8 cellular contexts compared by ENCODE assay signal in the genomic region with DNA sequence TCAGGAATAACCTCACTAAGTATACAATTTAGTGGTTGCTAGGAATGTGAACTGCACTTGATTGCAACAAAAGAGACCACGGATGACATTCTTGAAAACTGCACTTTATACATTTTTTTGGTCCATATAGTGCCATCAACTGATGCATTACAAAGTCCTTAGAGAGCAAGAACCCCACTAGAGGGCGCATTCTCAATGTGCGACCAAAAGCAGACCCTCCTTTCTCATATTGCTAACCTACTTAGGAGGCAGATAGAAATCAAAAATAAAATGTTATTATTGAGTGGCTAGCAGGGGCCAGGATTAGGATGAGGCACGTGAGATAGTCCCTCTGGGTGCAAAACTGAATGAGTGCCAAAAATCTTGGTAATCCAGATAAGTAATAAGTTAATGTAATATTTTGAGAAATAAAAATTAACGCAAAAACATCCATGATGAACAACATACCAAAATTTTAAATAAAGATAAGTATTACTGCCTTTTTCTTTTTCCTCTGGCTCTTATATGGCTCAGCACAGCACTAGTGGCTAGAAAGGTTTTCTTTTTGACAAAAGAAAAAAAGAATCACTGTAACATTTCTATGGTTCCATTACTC.
DNase-seq lines count a peak whose midpoint lies in the region; ATAC-seq and TF ChIP-seq lines count a peak whose summit lies in the region.

No MANE protein-coding gene starts in this region.

- no peak overlapping the region for H3K4me3 ChIP-seq in upper lobe of right lung

- TF ChIP-seq CTCF in WTC11 (IDR thresholded peaks at IDR 0.05) (peak; percentile 61), upper lobe of right lung (IDR thresholded peaks at IDR 0.05) (peak; percentile 57)

- no peaks in the 10 kb centered on the region for H3K27me3 Mint-ChIP-seq in WTC11 (ENCODE audit: low read depth)

- H3K27ac Mint-ChIP-seq in WTC11, result no peak overlapping the region

- no peaks in the 10 kb centered on the region for H3K27me3 ChIP-seq in upper lobe of right lung

- H3K4me1 ChIP-seq in upper lobe of right lung, result no peaks in the 10 kb centered on the region

- H3K36me3 Mint-ChIP-seq in WTC11, result 0 out of 2 replicates have a peak, but pooled peaks cover 2% of the 10 kb centered on the region

- H3K4me3 Mint-ChIP-seq in WTC11, result no peak overlapping the region

- ATAC-seq in WTC11 (peak; percentile 80), upper lobe of right lung (peak; percentile 41)

- CTCF ChIA-PET in WTC11 (lab: Charles Lee), result no interaction called here

- no peaks in the 10 kb centered on the region for H3K36me3 ChIP-seq in upper lobe of right lung

- no peaks in the 10 kb centered on the region for H3K9me3 ChIP-seq in upper lobe of right lung

- POLR2A ChIA-PET in WTC11 (lab: Charles Lee), result no interaction called here

- H3K27ac ChIP-seq in upper lobe of right lung, result no peak overlapping the region

- H3K9me3 Mint-ChIP-seq in WTC11, result peaks cover 7% of the 10 kb centered on the region; the same call in 1 of the 2 replicates

- intact Hi-C loops in upper lobe of right lung (cut with DNase I), result no loop called here

- H3K4me1 Mint-ChIP-seq in WTC11, result peaks cover 11% of the 10 kb centered on the region

- DNase-seq in AG20443 (ENCODE audit: low spot score), result peak; percentile 62
- DNase-seq in GM03348 (ENCODE audit: low spot score), result peak; percentile 70
- DNase-seq in HCEC 1CT, result peak; percentile 14
- DNase-seq in M059J (ENCODE audit: low read depth), result peak; percentile 46
- DNase-seq in WTC11 (ENCODE audit: low spot score), result peak; percentile 54
- peak; percentile 52 for DNase-seq in iPS-NIHi7 (ENCODE audit: extremely low spot score)
- no peak for DNase-seq in upper lobe of right lung
- DNase-seq in activated CD8-positive, alpha-beta memory T cell treated with anti-CD3 and anti-CD28 coated beads, Interleukin-2, amount 50 U/mL, for 4 hours, result no peak

TF ChIP-seq in WTC11, 78 proteins besides CTCF, POLR2A, EP300 and RAD21 (continues in another document):
- TF ChIP-seq GTF2I (CRISPR knock-in tag; conservative IDR thresholded peaks at IDR 0.05) (no peak), SOX15 (CRISPR knock-in tag; IDR thresholded peaks at IDR 0.05) (no peak), JAZF1 (CRISPR knock-in tag; IDR thresholded peaks at IDR 0.05) (no peak), NFATC4 (CRISPR knock-in tag; IDR thresholded peaks at IDR 0.05) (no peak), HMGA2 (CRISPR knock-in tag; IDR thresholded peaks at IDR 0.05) (no peak), RORB (CRISPR knock-in tag; IDR thresholded peaks at IDR 0.05) (no peak), RELA (CRISPR knock-in tag; IDR thresholded peaks at IDR 0.05; ENCODE audit: borderline replicate concordance) (no peak), CREM (CRISPR knock-in tag; IDR thresholded peaks at IDR 0.05) (no peak), FOXJ3 (CRISPR knock-in tag; IDR thresholded peaks at IDR 0.05; ENCODE audit: borderline replicate concordance) (no peak), ZNF121 (CRISPR knock-in tag; IDR thresholded peaks at IDR 0.05) (no peak)
- TF ChIP-seq, protein P1, sequence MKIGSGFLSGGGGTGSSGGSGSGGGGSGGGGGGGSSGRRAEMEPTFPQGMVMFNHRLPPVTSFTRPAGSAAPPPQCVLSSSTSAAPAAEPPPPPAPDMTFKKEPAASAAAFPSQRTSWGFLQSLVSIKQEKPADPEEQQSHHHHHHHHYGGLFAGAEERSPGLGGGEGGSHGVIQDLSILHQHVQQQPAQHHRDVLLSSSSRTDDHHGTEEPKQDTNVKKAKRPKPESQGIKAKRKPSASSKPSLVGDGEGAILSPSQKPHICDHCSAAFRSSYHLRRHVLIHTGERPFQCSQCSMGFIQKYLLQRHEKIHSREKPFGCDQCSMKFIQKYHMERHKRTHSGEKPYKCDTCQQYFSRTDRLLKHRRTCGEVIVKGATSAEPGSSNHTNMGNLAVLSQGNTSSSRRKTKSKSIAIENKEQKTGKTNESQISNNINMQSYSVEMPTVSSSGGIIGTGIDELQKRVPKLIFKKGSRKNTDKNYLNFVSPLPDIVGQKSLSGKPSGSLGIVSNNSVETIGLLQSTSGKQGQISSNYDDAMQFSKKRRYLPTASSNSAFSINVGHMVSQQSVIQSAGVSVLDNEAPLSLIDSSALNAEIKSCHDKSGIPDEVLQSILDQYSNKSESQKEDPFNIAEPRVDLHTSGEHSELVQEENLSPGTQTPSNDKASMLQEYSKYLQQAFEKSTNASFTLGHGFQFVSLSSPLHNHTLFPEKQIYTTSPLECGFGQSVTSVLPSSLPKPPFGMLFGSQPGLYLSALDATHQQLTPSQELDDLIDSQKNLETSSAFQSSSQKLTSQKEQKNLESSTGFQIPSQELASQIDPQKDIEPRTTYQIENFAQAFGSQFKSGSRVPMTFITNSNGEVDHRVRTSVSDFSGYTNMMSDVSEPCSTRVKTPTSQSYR (CRISPR knock-in tag; IDR thresholded peaks at IDR 0.05), result no peak
- TF ChIP-seq, protein P2, sequence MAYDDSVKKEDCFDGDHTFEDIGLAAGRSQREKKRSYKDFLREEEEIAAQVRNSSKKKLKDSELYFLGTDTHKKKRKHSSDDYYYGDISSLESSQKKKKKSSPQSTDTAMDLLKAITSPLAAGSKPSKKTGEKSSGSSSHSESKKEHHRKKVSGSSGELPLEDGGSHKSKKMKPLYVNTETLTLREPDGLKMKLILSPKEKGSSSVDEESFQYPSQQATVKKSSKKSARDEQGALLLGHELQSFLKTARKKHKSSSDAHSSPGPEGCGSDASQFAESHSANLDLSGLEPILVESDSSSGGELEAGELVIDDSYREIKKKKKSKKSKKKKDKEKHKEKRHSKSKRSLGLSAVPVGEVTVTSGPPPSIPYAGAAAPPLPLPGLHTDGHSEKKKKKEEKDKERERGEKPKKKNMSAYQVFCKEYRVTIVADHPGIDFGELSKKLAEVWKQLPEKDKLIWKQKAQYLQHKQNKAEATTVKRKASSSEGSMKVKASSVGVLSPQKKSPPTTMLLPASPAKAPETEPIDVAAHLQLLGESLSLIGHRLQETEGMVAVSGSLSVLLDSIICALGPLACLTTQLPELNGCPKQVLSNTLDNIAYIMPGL (CRISPR knock-in tag; IDR thresholded peaks at IDR 0.05), result no peak
- TF ChIP-seq, protein P3, sequence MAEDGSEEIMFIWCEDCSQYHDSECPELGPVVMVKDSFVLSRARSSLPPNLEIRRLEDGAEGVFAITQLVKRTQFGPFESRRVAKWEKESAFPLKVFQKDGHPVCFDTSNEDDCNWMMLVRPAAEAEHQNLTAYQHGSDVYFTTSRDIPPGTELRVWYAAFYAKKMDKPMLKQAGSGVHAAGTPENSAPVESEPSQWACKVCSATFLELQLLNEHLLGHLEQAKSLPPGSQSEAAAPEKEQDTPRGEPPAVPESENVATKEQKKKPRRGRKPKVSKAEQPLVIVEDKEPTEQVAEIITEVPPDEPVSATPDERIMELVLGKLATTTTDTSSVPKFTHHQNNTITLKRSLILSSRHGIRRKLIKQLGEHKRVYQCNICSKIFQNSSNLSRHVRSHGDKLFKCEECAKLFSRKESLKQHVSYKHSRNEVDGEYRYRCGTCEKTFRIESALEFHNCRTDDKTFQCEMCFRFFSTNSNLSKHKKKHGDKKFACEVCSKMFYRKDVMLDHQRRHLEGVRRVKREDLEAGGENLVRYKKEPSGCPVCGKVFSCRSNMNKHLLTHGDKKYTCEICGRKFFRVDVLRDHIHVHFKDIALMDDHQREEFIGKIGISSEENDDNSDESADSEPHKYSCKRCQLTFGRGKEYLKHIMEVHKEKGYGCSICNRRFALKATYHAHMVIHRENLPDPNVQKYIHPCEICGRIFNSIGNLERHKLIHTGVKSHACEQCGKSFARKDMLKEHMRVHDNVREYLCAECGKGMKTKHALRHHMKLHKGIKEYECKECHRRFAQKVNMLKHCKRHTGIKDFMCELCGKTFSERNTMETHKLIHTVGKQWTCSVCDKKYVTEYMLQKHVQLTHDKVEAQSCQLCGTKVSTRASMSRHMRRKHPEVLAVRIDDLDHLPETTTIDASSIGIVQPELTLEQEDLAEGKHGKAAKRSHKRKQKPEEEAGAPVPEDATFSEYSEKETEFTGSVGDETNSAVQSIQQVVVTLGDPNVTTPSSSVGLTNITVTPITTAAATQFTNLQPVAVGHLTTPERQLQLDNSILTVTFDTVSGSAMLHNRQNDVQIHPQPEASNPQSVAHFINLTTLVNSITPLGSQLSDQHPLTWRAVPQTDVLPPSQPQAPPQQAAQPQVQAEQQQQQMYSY (CRISPR knock-in tag; IDR thresholded peaks at IDR 0.05), result no peak
- TF ChIP-seq, protein P4, sequence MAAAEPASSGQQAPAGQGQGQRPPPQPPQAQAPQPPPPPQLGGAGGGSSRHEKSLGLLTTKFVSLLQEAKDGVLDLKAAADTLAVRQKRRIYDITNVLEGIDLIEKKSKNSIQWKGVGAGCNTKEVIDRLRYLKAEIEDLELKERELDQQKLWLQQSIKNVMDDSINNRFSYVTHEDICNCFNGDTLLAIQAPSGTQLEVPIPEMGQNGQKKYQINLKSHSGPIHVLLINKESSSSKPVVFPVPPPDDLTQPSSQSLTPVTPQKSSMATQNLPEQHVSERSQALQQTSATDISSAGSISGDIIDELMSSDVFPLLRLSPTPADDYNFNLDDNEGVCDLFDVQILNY (CRISPR knock-in tag; IDR thresholded peaks at IDR 0.05), result no peak
- TF ChIP-seq, protein P5, sequence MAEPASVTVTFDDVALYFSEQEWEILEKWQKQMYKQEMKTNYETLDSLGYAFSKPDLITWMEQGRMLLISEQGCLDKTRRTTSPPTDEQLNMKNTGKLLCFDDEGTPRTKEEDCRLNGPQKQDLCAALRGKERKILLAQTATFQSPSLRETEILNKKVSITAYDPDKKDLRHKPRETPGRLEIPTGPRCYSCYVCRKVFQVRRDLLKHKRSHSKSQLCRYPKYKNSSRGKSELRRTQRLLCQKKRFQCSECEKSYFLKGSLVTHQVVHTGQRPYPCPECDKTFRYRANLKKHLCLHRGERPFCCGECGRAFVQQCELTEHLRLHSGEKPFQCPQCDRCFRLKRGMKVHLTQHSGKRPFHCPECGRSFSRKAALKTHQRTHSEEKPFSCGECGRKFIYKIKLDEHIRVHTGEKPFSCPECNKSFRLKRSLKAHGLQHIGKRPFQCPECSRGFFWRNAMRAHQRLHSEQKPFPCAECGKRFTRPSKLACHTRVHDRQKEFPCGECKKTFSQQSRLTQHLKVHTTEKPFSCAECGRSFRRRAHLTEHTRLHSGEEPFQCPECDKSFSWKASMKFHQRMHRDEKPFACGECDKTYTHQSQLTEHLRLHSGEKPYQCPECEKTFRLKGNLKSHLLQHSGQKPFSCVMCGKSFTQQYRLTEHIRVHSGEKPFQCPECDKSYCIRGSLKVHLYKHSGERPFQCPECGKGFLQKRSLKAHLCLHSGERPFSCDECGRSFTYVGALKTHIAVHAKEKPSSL (CRISPR knock-in tag; conservative IDR thresholded peaks at IDR 0.05), result no peak
- TF ChIP-seq, protein P6, sequence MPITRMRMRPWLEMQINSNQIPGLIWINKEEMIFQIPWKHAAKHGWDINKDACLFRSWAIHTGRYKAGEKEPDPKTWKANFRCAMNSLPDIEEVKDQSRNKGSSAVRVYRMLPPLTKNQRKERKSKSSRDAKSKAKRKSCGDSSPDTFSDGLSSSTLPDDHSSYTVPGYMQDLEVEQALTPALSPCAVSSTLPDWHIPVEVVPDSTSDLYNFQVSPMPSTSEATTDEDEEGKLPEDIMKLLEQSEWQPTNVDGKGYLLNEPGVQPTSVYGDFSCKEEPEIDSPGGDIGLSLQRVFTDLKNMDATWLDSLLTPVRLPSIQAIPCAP (CRISPR knock-in tag; IDR thresholded peaks at IDR 0.05), result no peak

Comparison
In these comparisons a context has a peak if more than half of its experiments do, and no peak if none do; other contexts are left out.
1. DNase-seq: peak in AG20443 (single experiment), GM03348 (single experiment), HCEC 1CT (single experiment), M059J (single experiment), WTC11 (single experiment) and iPS-NIHi7 (single experiment); none in upper lobe of right lung (single experiment) and activated CD8-positive, alpha-beta memory T cell treated with anti-CD3 and anti-CD28 coated beads, Interleukin-2, amount 50 U/mL, for 4 hours (single experiment).